1 cellular context compared by ENCODE assay signal in genomic region chr4:1357356-1358248, GRCh38.
TF ChIP-seq lines count a peak whose summit lies in the region.

No MANE protein-coding gene starts in this region.

TF ChIP-seq in GM23338, 12 proteins besides CTCF, POLR2A, EP300 and RAD21 (continued from another document):
- TF ChIP-seq REST (IDR thresholded peaks at IDR 0.05; ENCODE audit: unreplicated experiment) (no peak), CREB1 (CRISPR knock-in tag; IDR thresholded peaks at IDR 0.05; ENCODE audit: low read depth) (no peak), STAT1 (IDR thresholded peaks at IDR 0.05; ENCODE audit: unreplicated experiment) (no peak), ZNF331 (CRISPR knock-in tag; IDR thresholded peaks at IDR 0.05; ENCODE audit: low read depth) (no peak), POLR2AphosphoS5 (IDR thresholded peaks at IDR 0.05; ENCODE audit: low read depth) (no peak), JUNB (IDR thresholded peaks at IDR 0.05; ENCODE audit: unreplicated experiment) (no peak), ETS1 (IDR thresholded peaks at IDR 0.05) (no peak), EZH2 (IDR thresholded peaks at IDR 0.05; ENCODE audit: low read depth, unreplicated experiment) (no peak), ZNF114 (CRISPR knock-in tag; IDR thresholded peaks at IDR 0.05) (no peak)
